Comparison of ENCODE assay signal across 13 cellular contexts in genomic region chr13:31880849-31881494, GRCh38.
A peak's percentile ranks its signal among the peaks of the same experiment; 100 is the strongest.
DNase-seq lines count a peak whose midpoint lies in the region; ATAC-seq, FAIRE-seq and TF ChIP-seq lines count a peak whose summit lies in the region.
"Had no signal": no experiment of that assay in that cellular context is flagged by ENCODE, and none has a peak within 500 bp of the region (broad histone marks: within the 10 kb centered on the region; RNA-seq: fewer than 3 reads in every experiment).

No MANE protein-coding gene starts in this region.

- no peaks in the 10 kb centered on the region for H3K36me3 Mint-ChIP-seq in CD8-positive, alpha-beta T cell
- H3K36me3 Mint-ChIP-seq: CD8-positive, alpha-beta memory T cell; memory B cell had no signal

- no peak overlapping the region for H3K4me3 Mint-ChIP-seq in CD8-positive, alpha-beta T cell
- H3K4me3 Mint-ChIP-seq: CD8-positive, alpha-beta memory T cell; memory B cell had no signal

- no peaks in the 10 kb centered on the region for H3K36me3 ChIP-seq in CD8-positive, alpha-beta T cell (ENCODE audit: insufficient read depth, low read length)
- H3K36me3 ChIP-seq: colonic mucosa had no signal

- no peaks in the 10 kb centered on the region for H3K9me3 ChIP-seq in CD8-positive, alpha-beta T cell (ENCODE audit: low read length)
- H3K9me3 ChIP-seq: colonic mucosa had no signal

- H3K4me3 ChIP-seq in CD8-positive, alpha-beta T cell (ENCODE audit: low read depth, low read length), result no peak overlapping the region
- H3K4me3 ChIP-seq: colonic mucosa had no signal

- CTCF ChIA-PET in CD8-positive, alpha-beta T cell (lab: Charles Lee), result interaction anchor here (0.9 kb wide), 1 partner anchor 30 kb away, joined by 3 read pairs; no protein-coding TSS in a partner anchor

- intact Hi-C loops in CD8-positive, alpha-beta T cell (cut with DNase I, micrococcal nuclease), result no loop called here

- no peaks in the 10 kb centered on the region for H3K4me1 Mint-ChIP-seq in CD8-positive, alpha-beta T cell (ENCODE audit: low read depth)
- H3K4me1 Mint-ChIP-seq: CD8-positive, alpha-beta memory T cell had no signal

- FAIRE-seq in GM19239 (lab: Jason Lieb, UNC) (peak; percentile 37), endometrium (lab: Jason Lieb, UNC) (peak; percentile 64)
- FAIRE-seq: G401.6, small intestine had no signal

- POLR2A ChIA-PET in CD8-positive, alpha-beta T cell (lab: Charles Lee), result no interaction called here

- no peak overlapping the region for H3K27ac ChIP-seq in CD8-positive, alpha-beta T cell (ENCODE audit: low read depth, low read length)
- H3K27ac ChIP-seq: colonic mucosa had no signal

- H3K27me3 ChIP-seq in CD8-positive, alpha-beta T cell (ENCODE audit: insufficient read depth, low read length), result no peaks in the 10 kb centered on the region
- H3K27me3 ChIP-seq: colonic mucosa had no signal

- DNase-seq in GM19239 (ENCODE audit: insufficient read length, low spot score), result no peak
- DNase-seq in stromal cell of bone marrow (ENCODE audit: low read depth), result peak; percentile 16
- no peak for DNase-seq in CD8-positive, alpha-beta T cell
- DNase-seq in amniotic stem cell (lab: John Stamatoyannopoulos, UW), result no peak
- no peak for DNase-seq in SK-N-DZ (ENCODE audit: low spot score)
- DNase-seq: CD8-positive, alpha-beta memory T cell; colonic mucosa; small intestine had no signal

- TF ChIP-seq CTCF in CD8-positive, alpha-beta T cell (IDR thresholded peaks at IDR 0.05), result no peak

- no peaks in the 10 kb centered on the region for H3K9me3 Mint-ChIP-seq in CD8-positive, alpha-beta T cell
- H3K9me3 Mint-ChIP-seq: CD8-positive, alpha-beta memory T cell; memory B cell had no signal

- no peaks in the 10 kb centered on the region for H3K27me3 Mint-ChIP-seq in CD8-positive, alpha-beta T cell (ENCODE audit: low read depth)

- no peaks in the 10 kb centered on the region for H3K4me1 ChIP-seq in CD8-positive, alpha-beta T cell (ENCODE audit: insufficient read depth, low read length)
- H3K4me1 ChIP-seq: colonic mucosa had no signal

- H3K27ac Mint-ChIP-seq in CD8-positive, alpha-beta T cell, result no peak overlapping the region
- H3K27ac Mint-ChIP-seq: CD8-positive, alpha-beta memory T cell; memory B cell had no signal

- ATAC-seq in HG03439 (IDR thresholded peaks at IDR 0.05; ENCODE audit: unreplicated experiment), result peak; percentile 50
- no peak for ATAC-seq in CD8-positive, alpha-beta T cell
- no peak for ATAC-seq in HG02981 (IDR thresholded peaks at IDR 0.05; ENCODE audit: unreplicated experiment)
